In the genomic region with DNA sequence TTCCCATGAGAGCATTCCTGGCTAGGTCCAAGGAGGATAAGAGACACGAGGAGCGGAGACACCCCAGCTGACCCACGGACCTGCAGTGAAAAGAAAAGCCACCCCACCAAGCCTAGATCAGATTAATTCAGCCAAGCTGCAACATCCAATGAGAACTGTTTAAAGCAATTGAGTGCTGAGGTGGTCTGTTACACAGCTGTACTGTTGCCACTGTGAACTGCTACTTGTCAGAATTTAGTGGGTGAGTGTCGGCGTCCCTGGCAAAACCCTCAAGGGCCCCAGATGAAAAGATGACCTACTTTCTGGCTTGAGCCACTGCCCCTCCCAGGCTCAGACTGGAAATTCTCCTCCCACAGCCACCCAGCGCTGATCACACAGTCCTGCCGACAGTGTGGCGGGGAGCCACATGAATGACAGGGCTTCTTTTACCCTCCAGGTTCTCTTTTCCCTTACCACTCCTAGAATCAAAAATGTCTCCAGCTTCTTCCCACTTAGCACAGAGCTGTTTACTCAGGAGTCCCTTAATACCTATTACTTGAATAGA, we compare ENCODE assay signal across 19 cellular contexts. TPM values are rescaled to one million over a fixed set of nuclear protein-coding genes. Genes with fewer than 3 reads are reported as not detected.
DNase-seq lines count a peak whose midpoint lies in the region; ATAC-seq and TF ChIP-seq lines count a peak whose summit lies in the region.
"Had no signal": no experiment of that assay in that cellular context is flagged by ENCODE, and none has a peak within 500 bp of the region (broad histone marks: within the 10 kb centered on the region; RNA-seq: fewer than 3 reads in every experiment).

No MANE protein-coding gene starts in this region.

- in situ Hi-C loops in mammary epithelial cell (cut with MboI; ENCODE audit: low sequenced_read_pairs in 2 of 2) = no loop called here

- no peaks in the 10 kb centered on the region for H3K27me3 ChIP-seq in HCT116 (ENCODE audit: insufficient read depth, low read length)
- H3K27me3 ChIP-seq in mammary epithelial cell (ENCODE audit: insufficient read depth, low read length) = no peaks in the 10 kb centered on the region
- no peaks in the 10 kb centered on the region for H3K27me3 ChIP-seq in right atrium auricular region
- H3K27me3 ChIP-seq in endodermal cell (ENCODE audit: control insufficient read depth, insufficient read depth, low read length, poor library complexity, severe bottlenecking) = no peaks in the 10 kb centered on the region
- H3K27me3 ChIP-seq: right lobe of liver had no signal

- 46% methylated on average over 8 of the region's 8 CpGs for WGBS in mammary epithelial cell (ENCODE audit: low coverage, missing lambda C conversion rate)
- 88 to 92% methylated on average over 8 of the region's 8 CpGs for WGBS in endodermal cell (ENCODE audit: insufficient coverage in 1 of 2, insufficient read length in 1 of 2), 2 experiments

- no peak for TF ChIP-seq RAD21 in HCT116 (IDR thresholded peaks at IDR 0.05; ENCODE audit: low read depth)

- no peak overlapping the region for H3K4me3 Mint-ChIP-seq in stimulated activated memory B cell treated with anti-CD40 and anti-IgM and Interleukin-4, amounts not matched to agents 10 μg/mL and 1 μg/mL and 100 μg/mL, for 72 hours
- H3K4me3 Mint-ChIP-seq in endodermal cell = no peak overlapping the region
- H3K4me3 Mint-ChIP-seq: activated CD4-positive, alpha-beta T cell treated with anti-CD3 and anti-CD28 coated beads, Interleukin-2, amount 10 ng/mL, durations not matched to agents 7 days and 5 days; activated T-cell treated with anti-CD3 and anti-CD28 coated beads, Interleukin-2, amount 50 U/mL, for 4 hours; IgD-negative memory B cell; natural killer cell treated with Interleukin-12 subunit alpha and Interleukin-12 subunit beta and Interleukin-15 and Interleukin-18, amount 100 ng/mL, for 72 hours had no signal

- H3K4me1 Mint-ChIP-seq in stimulated activated memory B cell treated with anti-CD40 and anti-IgM and Interleukin-4, amounts not matched to agents 10 μg/mL and 1 μg/mL and 100 μg/mL, for 72 hours = peaks cover 26% of the 10 kb centered on the region
- H3K4me1 Mint-ChIP-seq in endodermal cell = peaks cover 6% of the 10 kb centered on the region
- H3K4me1 Mint-ChIP-seq: IgD-negative memory B cell had no signal

- H3K36me3 ChIP-seq in HCT116 (ENCODE audit: control insufficient read depth in 1 of 2, insufficient read depth in 2 of 2, low read length in 2 of 2) (0 out of 4 replicates have a peak, but pooled peaks cover 0 to 8% of the 10 kb centered on the region in 2 experiments), mammary epithelial cell (ENCODE audit: insufficient read depth, low read length) (no peaks in the 10 kb centered on the region), right atrium auricular region (no peaks in the 10 kb centered on the region), endodermal cell (ENCODE audit: control insufficient read depth, insufficient read depth, low read length) (no peaks in the 10 kb centered on the region)
- H3K36me3 ChIP-seq: right lobe of liver had no signal

- CTCF ChIA-PET in HCT116 (lab: Charles Lee) = no interaction called here
- CTCF ChIA-PET in mammary epithelial cell (lab: Charles Lee; ENCODE audit: low non-redundant PET) = no interaction called here

- intact Hi-C loops in HCT116 (cut with micrococcal nuclease) (no loop called here), mammary epithelial cell (cut with micrococcal nuclease) (no loop called here)

- peaks cover 28% of the 10 kb centered on the region for H3K36me3 Mint-ChIP-seq in stimulated activated memory B cell treated with anti-CD40 and anti-IgM and Interleukin-4, amounts not matched to agents 10 μg/mL and 1 μg/mL and 100 μg/mL, for 72 hours
- H3K36me3 Mint-ChIP-seq in endodermal cell (ENCODE audit: low read depth) = peaks cover 5% of the 10 kb centered on the region

- H4K20me1 ChIP-seq in HCT116 (ENCODE audit: insufficient read depth) (no peaks in the 10 kb centered on the region), mammary epithelial cell (ENCODE audit: insufficient read depth, low read length) (no peaks in the 10 kb centered on the region)

- H3K27ac Mint-ChIP-seq in stimulated activated memory B cell treated with anti-CD40 and anti-IgM and Interleukin-4, amounts not matched to agents 10 μg/mL and 1 μg/mL and 100 μg/mL, for 72 hours = peak overlapping the region; percentile 73
- H3K27ac Mint-ChIP-seq in endodermal cell = no peak overlapping the region
- H3K27ac Mint-ChIP-seq: activated CD4-positive, alpha-beta T cell treated with anti-CD3 and anti-CD28 coated beads, Interleukin-2, amount 10 ng/mL, durations not matched to agents 7 days and 5 days; IgD-negative memory B cell; natural killer cell treated with Interleukin-12 subunit alpha and Interleukin-12 subunit beta and Interleukin-15 and Interleukin-18, amount 100 ng/mL, for 72 hours had no signal

- no peak for TF ChIP-seq POLR2A in HCT116 (IDR thresholded peaks at IDR 0.05; ENCODE audit: borderline replicate concordance, extremely low read depth, insufficient read depth, insufficient read length)

- no peak overlapping the region for H3K4me3 ChIP-seq in HCT116 (replicated peaks in 1 of 2; ENCODE audit: low read depth in 1 of 2, low read length in 2 of 2)
- H3K4me3 ChIP-seq in mammary epithelial cell (replicated peaks in 1 of 3; ENCODE audit: insufficient read depth in 1 of 3, low read depth in 2 of 3, low read length in 3 of 3) = no peak overlapping the region
- no peak overlapping the region for H3K4me3 ChIP-seq in right atrium auricular region
- H3K4me3 ChIP-seq in endodermal cell (ENCODE audit: low read length) = no peak overlapping the region
- H3K4me3 ChIP-seq: right lobe of liver had no signal

- H3K9me3 ChIP-seq in HCT116 (ENCODE audit: control insufficient read depth in 1 of 2, insufficient read depth in 1 of 2, low read depth in 1 of 2, low read length in 2 of 2) (peaks cover 7 to 22% of the 10 kb centered on the region in 2 experiments; a peak in 2 of 4 replicates), mammary epithelial cell (replicated peaks; ENCODE audit: insufficient read depth, low read length) (peaks cover 32% of the 10 kb centered on the region), right atrium auricular region (peaks cover 0 to 10% of the 10 kb centered on the region in 2 donors), endodermal cell (ENCODE audit: control insufficient read depth, low read length) (no peaks in the 10 kb centered on the region)
- H3K9me3 ChIP-seq: right lobe of liver had no signal

- TF ChIP-seq CTCF in HCT116 (IDR thresholded peaks at IDR 0.05 in 2 of 3, conservative IDR thresholded peaks at IDR 0.05 in 1 of 3; ENCODE audit: borderline replicate concordance in 1 of 3, insufficient read depth in 1 of 3, low read depth in 2 of 3, low read length in 2 of 3) (no peak), mammary epithelial cell (conservative IDR thresholded peaks at IDR 0.05 in 1 of 2, IDR thresholded peaks at IDR 0.05 in 1 of 2; ENCODE audit: extremely low read depth in 1 of 2, insufficient read depth in 1 of 2, low read depth in 1 of 2, low read length in 2 of 2) (no peak), right atrium auricular region (IDR thresholded peaks at IDR 0.05) (no peak), endodermal cell (conservative IDR thresholded peaks at IDR 0.05) (no peak)

- dilution Hi-C loops in mammary epithelial cell (cut with HindIII; ENCODE audit: low sequenced_read_pairs) = no loop called here

- H3K79me2 ChIP-seq in HCT116 (ENCODE audit: insufficient read depth, low read length) (no peaks in the 10 kb centered on the region), mammary epithelial cell (ENCODE audit: insufficient read depth, low read length) (no peaks in the 10 kb centered on the region)

- ATAC-seq in HCT116 (no peak), GM21717 (IDR thresholded peaks at IDR 0.05; ENCODE audit: unreplicated experiment) (no peak)
- no peak for ATAC-seq in stimulated activated memory B cell treated with anti-CD40 and anti-IgM and Interleukin-4, amounts not matched to agents 10 μg/mL and 1 μg/mL and 100 μg/mL, for 72 hours
- ATAC-seq: activated T-cell treated with anti-CD3 and anti-CD28 coated beads, Interleukin-2, amount 50 U/mL, for 4 hours; right lobe of liver had no signal

- BruUV-seq in HCT116 (replicated peaks; lab: Mats Ljungman, UMichigan) (no TSS peak), mammary epithelial cell (replicated peaks; lab: Mats Ljungman, UMichigan) (no TSS peak)

- H3K9me3 Mint-ChIP-seq in stimulated activated memory B cell treated with anti-CD40 and anti-IgM and Interleukin-4, amounts not matched to agents 10 μg/mL and 1 μg/mL and 100 μg/mL, for 72 hours = peaks cover 14% of the 10 kb centered on the region
- peaks cover 15% of the 10 kb centered on the region for H3K9me3 Mint-ChIP-seq in endodermal cell

- H2AFZ ChIP-seq in HCT116 (ENCODE audit: low read depth, low read length, poor library complexity, severe bottlenecking) = no peak overlapping the region
- no peak overlapping the region for H2AFZ ChIP-seq in mammary epithelial cell (ENCODE audit: low read depth, low read length)

- H3K27me3 Mint-ChIP-seq in stimulated activated memory B cell treated with anti-CD40 and anti-IgM and Interleukin-4, amounts not matched to agents 10 μg/mL and 1 μg/mL and 100 μg/mL, for 72 hours = peaks cover 16% of the 10 kb centered on the region
- H3K27me3 Mint-ChIP-seq in endodermal cell (ENCODE audit: insufficient read depth) = peaks cover 2% of the 10 kb centered on the region

- RAD21 ChIA-PET in HCT116 (lab: Charles Lee; ENCODE audit: low non-redundant PET in 1 of 2, low total read pairs in 2 of 2, uncharacterized antibody in 2 of 2, unreplicated experiment in 2 of 2) = no interaction called here

- H3K4me2 ChIP-seq in HCT116 (ENCODE audit: low read length) (no peak overlapping the region), mammary epithelial cell (ENCODE audit: insufficient read depth, low read depth, low read length) (no peak overlapping the region)

- H3K9me2 ChIP-seq in HCT116 (ENCODE audit: insufficient read depth) = no peaks in the 10 kb centered on the region

- no peak overlapping the region for H3K9ac ChIP-seq in HCT116 (ENCODE audit: low read length)
- no peak overlapping the region for H3K9ac ChIP-seq in mammary epithelial cell (ENCODE audit: insufficient read depth, low read length)
- H3K9ac ChIP-seq in endodermal cell (ENCODE audit: extremely low read depth, low read length, poor library complexity, severe bottlenecking) = no peak overlapping the region

- POLR2A ChIA-PET in HCT116 (lab: Charles Lee) = no interaction called here

- no peak for DNase-seq in HCT116 (ENCODE audit: low read depth, low spot score)
- DNase-seq in mammary epithelial cell = no peak
- DNase-seq in right atrium auricular region (ENCODE audit: low spot score) = peak; percentile 69
- no peak for DNase-seq in NCI-H146 (lab: John Stamatoyannopoulos, UW)
- no peak for DNase-seq in activated naive CD4-positive, alpha-beta T cell treated with anti-CD3 and anti-CD28 coated beads, Interleukin-2, amount 50 U/mL, for 16 hours
- no peak for DNase-seq in endodermal cell
- DNase-seq: activated CD4-positive, alpha-beta T cell treated with anti-CD3 and anti-CD28 coated beads, Interleukin-2, amount 10 ng/mL, durations not matched to agents 7 days and 5 days; activated T-cell treated with anti-CD3 and anti-CD28 coated beads, Interleukin-2, amount 50 U/mL, for 4 hours; NCI-H1092; NCI-H2171; NK-92 treated with Interleukin-12 subunit alpha and Interleukin-12 subunit beta, amount 100 ng/mL, for 24 hours; right lobe of liver; SHP77 treated with DMSO at 0.1 percent for 48 hours had no signal

- H3K4me1 ChIP-seq in HCT116 (ENCODE audit: control insufficient read depth in 1 of 2, insufficient read depth in 2 of 2, low read length in 2 of 2) (peaks cover 0 to 16% of the 10 kb centered on the region in 2 experiments; a peak in 2 of 4 replicates), mammary epithelial cell (ENCODE audit: insufficient read depth, low read length) (peaks cover 33% of the 10 kb centered on the region), right atrium auricular region (no peaks in the 10 kb centered on the region), endodermal cell (ENCODE audit: control insufficient read depth, insufficient read depth, low read length) (no peaks in the 10 kb centered on the region)
- H3K4me1 ChIP-seq: right lobe of liver had no signal

- H3K27ac ChIP-seq in HCT116 (ENCODE audit: low read depth, low read length) = no peak overlapping the region
- H3K27ac ChIP-seq in mammary epithelial cell (ENCODE audit: insufficient read depth, low read depth, low read length) = peak overlapping the region; percentile 70
- no peak overlapping the region for H3K27ac ChIP-seq in right atrium auricular region
- H3K27ac ChIP-seq in endodermal cell (ENCODE audit: low read depth, low read length) = no peak overlapping the region
- H3K27ac ChIP-seq: right lobe of liver had no signal

RNA-seq across cellular contexts. Expression of a gene that starts 26.4 kb away (rescaled TPM):
- total RNA-seq in HCT116 (2021; ENCODE audit: unreplicated experiment) (not detected), mammary epithelial cell (not detected), right atrium auricular region (1 to 10 TPM; 1.5 to 4.4 TPM), endodermal cell (under 1 TPM; 0.24 to 0.42 TPM)
- polyA plus RNA-seq in HCT116 (2012) = not detected in 2 replicates
- not detected for polyA plus RNA-seq in mammary epithelial cell
- not detected for polyA minus RNA-seq in mammary epithelial cell
- polyA plus RNA-seq in endodermal cell (2013, experiment 1 of 2) = not detected
- polyA plus RNA-seq in endodermal cell (2013, experiment 2 of 2) = not detected
- total RNA-seq: activated CD4-positive, alpha-beta T cell treated with anti-CD3 and anti-CD28 coated beads, Interleukin-2, amount 10 ng/mL, durations not matched to agents 7 days and 5 days; lung microvascular endothelial cell; natural killer cell treated with Interleukin-12 subunit alpha and Interleukin-12 subunit beta and Interleukin-15 and Interleukin-18, amount 100 ng/mL, for 72 hours had no signal
- polyA plus RNA-seq: BJ, IgD-negative memory B cell had no signal
